In the genomic region with DNA sequence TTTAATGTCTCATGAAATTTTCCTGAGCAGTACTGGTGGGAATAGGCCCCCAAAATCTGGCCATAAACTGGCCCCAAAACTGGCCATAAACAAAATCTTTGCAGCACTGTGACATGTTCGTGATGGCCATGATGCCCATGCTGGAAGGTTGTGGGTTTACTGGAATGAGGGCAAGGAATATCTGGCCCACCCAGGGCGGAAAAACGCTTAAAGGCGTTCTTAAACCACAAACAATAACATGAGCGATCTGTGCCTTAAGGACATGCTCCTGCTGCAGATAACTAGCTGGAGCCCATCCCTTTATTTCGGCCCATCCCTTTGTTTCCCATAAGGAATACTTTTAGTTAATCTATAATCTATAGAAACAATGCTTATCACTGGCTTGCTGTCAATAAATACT, we compare ENCODE assay signal across 8 cellular contexts. TPM values are rescaled to one million over a fixed set of nuclear protein-coding genes. Genes with fewer than 3 reads are reported as not detected.
DNase-seq lines count a peak whose midpoint lies in the region; TF ChIP-seq lines count a peak whose summit lies in the region.
"Not testable (repeated sequence)": the region's sequence is repeated elsewhere in the genome, so short reads cannot be mapped to it uniquely, and the experiment has no call there.
"Had no signal": no experiment of that assay in that cellular context is flagged by ENCODE, and none has a peak within 500 bp of the region (broad histone marks: within the 10 kb centered on the region; RNA-seq: fewer than 3 reads in every experiment).

No MANE protein-coding gene starts in this region.

- H3K4me1 Mint-ChIP-seq in osteocyte (ENCODE audit: unreplicated experiment) = not testable (repeated sequence)

- H3K4me3 ChIP-seq in SJCRH30 = not testable (repeated sequence)

- DNase-seq in RPMI7951 (ENCODE audit: low read depth) = peak; percentile 26
- DNase-seq in SJCRH30 = peak; percentile 58 to 59
- DNase-seq in osteocyte (ENCODE audit: extremely low spot score, unreplicated experiment) = peak; percentile 34

- TF ChIP-seq CTCF in osteocyte (IDR thresholded peaks at IDR 0.05) = not testable (repeated sequence)

- not testable (repeated sequence) for H3K4me3 Mint-ChIP-seq in osteocyte (ENCODE audit: unreplicated experiment)

- H3K27me3 ChIP-seq in SJCRH30 = not testable (repeated sequence)

- peaks cover 27% of the 10 kb centered on the region for H3K27me3 Mint-ChIP-seq in osteocyte (ENCODE audit: unreplicated experiment)

- not testable (repeated sequence) for H3K4me1 ChIP-seq in SJCRH30

- not testable (repeated sequence) for H3K9me3 Mint-ChIP-seq in osteocyte (ENCODE audit: unreplicated experiment)

- H3K36me3 ChIP-seq in SJCRH30 = not testable (repeated sequence)

- H3K27ac ChIP-seq in SJCRH30 = not testable (repeated sequence)

- H3K36me3 Mint-ChIP-seq in osteocyte (ENCODE audit: unreplicated experiment) = not testable (repeated sequence)

- H3K9me3 ChIP-seq in SJCRH30 (replicated peaks) = not testable (repeated sequence)

- not testable (repeated sequence) for H3K27ac Mint-ChIP-seq in osteocyte (ENCODE audit: unreplicated experiment)

RNA-seq across cellular contexts. Expression of a gene that starts 31.5 kb away (rescaled TPM):
- 39.0 and 69.2 TPM in 2 replicates for total RNA-seq in RPMI7951 (2014; rRNA removed; shearing (Covaris generic))
- 2.4 and 3.7 TPM in 2 replicates for total RNA-seq in SJCRH30 (2014; rRNA removed; shearing (Covaris generic))
- total RNA-seq in osteocyte = 26.8 and 27.3 TPM in 2 replicates

RNA-seq across cellular contexts. Expression of a gene that starts 50.7 kb away (rescaled TPM):
- total RNA-seq in RPMI7951 (2014; rRNA removed; shearing (Covaris generic)) = 0.10 and 0.48 TPM in 2 replicates
- total RNA-seq in SJCRH30 (2014; rRNA removed; shearing (Covaris generic)) = not detected in 2 replicates
- 0.63 and 1.1 TPM in 2 replicates for total RNA-seq in osteocyte
- total RNA-seq: B cell; CD4-positive, alpha-beta memory T cell; CD4-positive, alpha-beta T cell; CD8-positive, alpha-beta memory T cell; CD8-positive, alpha-beta T cell had no signal
